10 cellular contexts compared by ENCODE assay signal in genomic region chr3:129591932-129592331, GRCh38. TPM values are rescaled to one million over a fixed set of nuclear protein-coding genes. Genes with fewer than 3 reads are reported as not detected.
DNase-seq lines count a peak whose midpoint lies in the region; ATAC-seq and TF ChIP-seq lines count a peak whose summit lies in the region.
"Had no signal": no experiment of that assay in that cellular context is flagged by ENCODE, and none has a peak within 500 bp of the region (broad histone marks: within the 10 kb centered on the region; RNA-seq: fewer than 3 reads in every experiment).

No MANE protein-coding gene starts in this region.

- H3K4me3 ChIP-seq in Loucy (ENCODE audit: low read length, poor library complexity, severe bottlenecking) (no peak overlapping the region), coronary artery (peak overlapping the region; percentile 42), thoracic aorta (peak overlapping the region; percentile 36)

- peaks cover 28% of the 10 kb centered on the region; the same call in 1 of the 2 replicates for H3K36me3 ChIP-seq in Loucy (ENCODE audit: insufficient read depth, low read length)
- peaks cover 4% of the 10 kb centered on the region for H3K36me3 ChIP-seq in thoracic aorta

- H3K4me3 Mint-ChIP-seq in mesothelial cell of epicardium, result no peak overlapping the region

- H3K27ac ChIP-seq in coronary artery (peak overlapping the region; percentile 81 to 90), thoracic aorta (peak overlapping the region; percentile 74 to 75)

- H3K27me3 Mint-ChIP-seq in mesothelial cell of epicardium (ENCODE audit: low read depth), result no peaks in the 10 kb centered on the region

- peak overlapping the region; percentile 70 for H3K9ac ChIP-seq in Loucy (ENCODE audit: low read depth, low read length, poor library complexity, severe bottlenecking)

- peak overlapping the region; percentile 3 for H3K27ac Mint-ChIP-seq in mesothelial cell of epicardium

- H3K36me3 Mint-ChIP-seq in mesothelial cell of epicardium, result no peaks in the 10 kb centered on the region

- H3K79me2 ChIP-seq in Loucy (ENCODE audit: insufficient read depth, low read length), result peaks cover 72% of the 10 kb centered on the region

- H3K4me1 ChIP-seq in Loucy (ENCODE audit: insufficient read depth, low read length, poor library complexity, severe bottlenecking) (peaks cover 57% of the 10 kb centered on the region), thoracic aorta (ENCODE audit: control insufficient read depth in 1 of 2, low read depth in 2 of 2) (peaks cover 56 to 65% of the 10 kb centered on the region in 2 donors)

- H3K4me2 ChIP-seq in Loucy (ENCODE audit: low read depth, low read length, poor library complexity, severe bottlenecking), result peak overlapping the region; percentile 64

- no peak for TF ChIP-seq CTCF in Loucy (conservative IDR thresholded peaks at IDR 0.05; ENCODE audit: low read length)
- TF ChIP-seq CTCF in coronary artery (IDR thresholded peaks at IDR 0.05), result no peak
- TF ChIP-seq CTCF in mesothelial cell of epicardium (IDR thresholded peaks at IDR 0.05; ENCODE audit: unreplicated experiment), result no peak
- no peak for TF ChIP-seq CTCF in thoracic aorta (IDR thresholded peaks at IDR 0.05)

- H4K20me1 ChIP-seq in Loucy (ENCODE audit: insufficient read depth, low read length, poor library complexity, severe bottlenecking), result peaks cover 15% of the 10 kb centered on the region

- no peaks in the 10 kb centered on the region for H3K9me3 Mint-ChIP-seq in mesothelial cell of epicardium

- ATAC-seq in thoracic aorta (ENCODE audit: insufficient number of reproducible peaks, low FRiP score, low read depth) (no peak), GM18498 (IDR thresholded peaks at IDR 0.05; ENCODE audit: unreplicated experiment) (no peak)

- H3K9me2 ChIP-seq in Loucy (replicated peaks; ENCODE audit: low read depth, low read length), result no peaks in the 10 kb centered on the region

- DNase-seq in coronary artery (ENCODE audit: low spot score) (no peak), mesothelial cell of epicardium (ENCODE audit: low spot score in 2 of 2, unreplicated experiment in 2 of 2) (no peak), thoracic aorta (ENCODE audit: low spot score) (no peak), GM03348 (ENCODE audit: low spot score) (no peak), activated gamma-delta T cell treated with Interleukin-2 at 50 U/mL for 16 hours (no peak), DMS53 (lab: John Stamatoyannopoulos, UW) (no peak)
- DNase-seq: NCI-H1694 treated with DMSO at 0.1 percent for 48 hours had no signal

- H3K4me1 Mint-ChIP-seq in mesothelial cell of epicardium, result peaks cover 53% of the 10 kb centered on the region

- H3F3A ChIP-seq in Loucy (ENCODE audit: low read depth), result peaks cover 23% of the 10 kb centered on the region

- H3K27me3 ChIP-seq in Loucy (ENCODE audit: insufficient read depth, low read length, poor library complexity, severe bottlenecking) (no peaks in the 10 kb centered on the region), thoracic aorta (replicated peaks; ENCODE audit: insufficient read depth) (no peaks in the 10 kb centered on the region)

- no peak overlapping the region for H2AFZ ChIP-seq in Loucy (ENCODE audit: low read length)

- H3K9me3 ChIP-seq in Loucy (ENCODE audit: insufficient read depth, low read depth, low read length), result no peaks in the 10 kb centered on the region
- H3K9me3 ChIP-seq in thoracic aorta, result no peaks in the 10 kb centered on the region

RNA-seq across cellular contexts. Expression of gene PLXND1, which starts 14.5 kb away (rescaled TPM):
- total RNA-seq in mesothelial cell of epicardium (53.9 to 60.6 TPM (median 54.7 TPM) in 3 replicates), thoracic aorta (100 to 1,000 TPM; 207 to 246 TPM)

RNA-seq across cellular contexts. Expression of gene H1-8, which starts 49.0 kb away (rescaled TPM):
- not detected in 3 replicates for total RNA-seq in mesothelial cell of epicardium
- not detected for total RNA-seq in thoracic aorta
- total RNA-seq: T-helper 2 cell treated with Interferon-gamma antibody and Interleukin-4, amounts not matched to agents 100 ng/mL and 5 ng/mL, for 36 hours had no signal
